In genomic region chr12:120536064-120536791, GRCh38 we compare ENCODE assay signal across 8 cellular contexts. TPM values are rescaled to one million over a fixed set of nuclear protein-coding genes. Genes with fewer than 3 reads are reported as not detected.
A peak's percentile ranks its signal among the peaks of the same experiment; 100 is the strongest.
DNase-seq lines count a peak whose midpoint lies in the region; ATAC-seq and TF ChIP-seq lines count a peak whose summit lies in the region.

No MANE protein-coding gene starts in this region.

- in situ Hi-C loops in GM23248 (cut with MboI) = no loop called here

- ATAC-seq in GM21390 (IDR thresholded peaks at IDR 0.05; ENCODE audit: unreplicated experiment) = no peak

- H3K79me2 ChIP-seq in GM23248 (ENCODE audit: insufficient read depth) = peaks cover 71% of the 10 kb centered on the region
- H3K79me2 ChIP-seq in smooth muscle cell (ENCODE audit: low read depth) = peaks cover 70% of the 10 kb centered on the region

- H3F3A ChIP-seq in GM23248 (ENCODE audit: insufficient read depth) = peaks cover 44% of the 10 kb centered on the region
- peaks cover 5% of the 10 kb centered on the region for H3F3A ChIP-seq in smooth muscle cell (ENCODE audit: low read depth)

- TF ChIP-seq CTCF in fibroblast of the aortic adventitia (IDR thresholded peaks at IDR 0.05; ENCODE audit: insufficient read depth, low read length) (no peak), smooth muscle cell (IDR thresholded peaks at IDR 0.05; ENCODE audit: borderline replicate concordance, insufficient read depth, poor library complexity, severe bottlenecking) (no peak)

- H3K4me3 ChIP-seq in GM23248 = peak overlapping the region; percentile 89
- peak overlapping the region; percentile 83 for H3K4me3 ChIP-seq in fibroblast of the aortic adventitia (ENCODE audit: low read depth, low read length)
- H3K4me3 ChIP-seq in smooth muscle cell = peak overlapping the region; percentile 96

- no peaks in the 10 kb centered on the region for H3K9me3 Mint-ChIP-seq in activated CD4-positive, alpha-beta T cell treated with anti-CD3 and anti-CD28 coated beads, Interleukin-2, amount 10 ng/mL, durations not matched to agents 24 days and 14 days

- H3K27ac ChIP-seq in GM23248 = no peak overlapping the region
- H3K27ac ChIP-seq in smooth muscle cell (ENCODE audit: low read depth) = no peak overlapping the region

- WGBS in GM23248 (ENCODE audit: low coverage in 1 of 2, low lambda C conversion rate in 2 of 2, missing lambda C conversion rate in 2 of 2), 2 experiments = 59 to 65% methylated on average over 13 of the region's 13 CpGs
- 79% methylated on average over 13 of the region's 13 CpGs for WGBS in smooth muscle cell (ENCODE audit: low lambda C conversion rate)

- H3K36me3 ChIP-seq in GM23248 (ENCODE audit: low read depth) (no peaks in the 10 kb centered on the region), smooth muscle cell (ENCODE audit: low read depth) (no peaks in the 10 kb centered on the region)

- intact Hi-C loops in activated CD4-positive, alpha-beta T cell treated with anti-CD3 and anti-CD28 coated beads, Interleukin-2, amount 10 ng/mL, durations not matched to agents 24 days and 14 days (cut with micrococcal nuclease) = loop anchor here (10.0 kb wide), 1 partner anchor 1259 kb away; the partner anchor contains the start of gene RHOF

- H3K4me1 ChIP-seq in GM23248 (ENCODE audit: insufficient read depth) (peaks cover 49% of the 10 kb centered on the region), smooth muscle cell (ENCODE audit: low read depth) (peaks cover 29% of the 10 kb centered on the region)

- peak overlapping the region; percentile 8 for H3K27ac Mint-ChIP-seq in activated CD4-positive, alpha-beta T cell treated with anti-CD3 and anti-CD28 coated beads, Interleukin-2, amount 10 ng/mL, durations not matched to agents 24 days and 14 days

- H3K9me3 ChIP-seq in GM23248 (ENCODE audit: low read depth) (no peaks in the 10 kb centered on the region), smooth muscle cell (replicated peaks; ENCODE audit: low read depth) (no peaks in the 10 kb centered on the region)

- peak overlapping the region; percentile 99 for H3K4me2 ChIP-seq in GM23248 (ENCODE audit: unreplicated experiment)
- H3K4me2 ChIP-seq in smooth muscle cell = peak overlapping the region; percentile 91

- no peaks in the 10 kb centered on the region for H3K27me3 ChIP-seq in GM23248 (replicated peaks; ENCODE audit: insufficient read depth)
- H3K27me3 ChIP-seq in smooth muscle cell (ENCODE audit: low read depth) = no peaks in the 10 kb centered on the region

- H3K36me3 Mint-ChIP-seq in activated CD4-positive, alpha-beta T cell treated with anti-CD3 and anti-CD28 coated beads, Interleukin-2, amount 10 ng/mL, durations not matched to agents 24 days and 14 days (ENCODE audit: low read depth) = peaks cover 46% of the 10 kb centered on the region

- H3K9ac ChIP-seq in GM23248 (peak overlapping the region; percentile 91), smooth muscle cell (ENCODE audit: low read depth) (peak overlapping the region; percentile 96)

- H2AFZ ChIP-seq in GM23248 (no peak overlapping the region), smooth muscle cell (ENCODE audit: low read depth) (no peak overlapping the region)

- H3K9me2 ChIP-seq in GM23248 (ENCODE audit: insufficient read depth) = no peaks in the 10 kb centered on the region

- H4K20me1 ChIP-seq in GM23248 (ENCODE audit: insufficient read depth) (peaks cover 40% of the 10 kb centered on the region), smooth muscle cell (ENCODE audit: low read depth) (peaks cover 66% of the 10 kb centered on the region)

- H3K27me3 Mint-ChIP-seq in activated CD4-positive, alpha-beta T cell treated with anti-CD3 and anti-CD28 coated beads, Interleukin-2, amount 10 ng/mL, durations not matched to agents 24 days and 14 days = no peaks in the 10 kb centered on the region

- H3K4me1 Mint-ChIP-seq in activated CD4-positive, alpha-beta T cell treated with anti-CD3 and anti-CD28 coated beads, Interleukin-2, amount 10 ng/mL, durations not matched to agents 24 days and 14 days = peaks cover 48% of the 10 kb centered on the region

- peak overlapping the region; percentile 96 for H3K4me3 Mint-ChIP-seq in activated CD4-positive, alpha-beta T cell treated with anti-CD3 and anti-CD28 coated beads, Interleukin-2, amount 10 ng/mL, durations not matched to agents 24 days and 14 days

- DNase-seq in GM23248 (no peak), fibroblast of the aortic adventitia (ENCODE audit: low read depth) (no peak), smooth muscle cell (lab: John Stamatoyannopoulos, UW; ENCODE audit: unreplicated experiment) (no peak), NCI-H1930 (lab: John Stamatoyannopoulos, UW) (no peak), glomerular visceral epithelial cell (ENCODE audit: extremely low spot score) (no peak), SIG-M5 treated with dmso at 0.1 percent for 504 hours (lab: John Stamatoyannopoulos, UW; ENCODE audit: unreplicated experiment) (no peak)
- DNase-seq in activated CD4-positive, alpha-beta T cell treated with anti-CD3 and anti-CD28 coated beads, Interleukin-2, amount 10 ng/mL, durations not matched to agents 24 days and 14 days = peak; percentile 79

RNA-seq across cellular contexts. Expression of gene RNF10, which starts 2.1 kb away (rescaled TPM):
- total RNA-seq in GM23248 (2014; rRNA removed; shearing (Covaris generic)) = 52.6 and 69.3 TPM in 2 replicates
- 114 and 130 TPM in 2 replicates for polyA plus RNA-seq in GM23248 (2016; fragmentation: Nextera tagmentation; extraction: Ambion mirVana)
- 153 and 160 TPM in 2 replicates for total RNA-seq in activated CD4-positive, alpha-beta T cell treated with anti-CD3 and anti-CD28 coated beads, Interleukin-2, amount 10 ng/mL, durations not matched to agents 24 days and 14 days
- total RNA-seq in fibroblast of the aortic adventitia (ENCODE audit: low replicate concordance) = 96.7 and 125 TPM in 2 replicates
- total RNA-seq in smooth muscle cell = 49.0 and 63.2 TPM in 2 replicates
- polyA plus RNA-seq in smooth muscle cell = 115 and 134 TPM in 2 replicates

RNA-seq across cellular contexts. Expression of gene COQ5, which starts 7.3 kb away (rescaled TPM):
- 32.6 and 33.0 TPM in 2 replicates for total RNA-seq in GM23248 (2014; rRNA removed; shearing (Covaris generic))
- 39.9 and 42.9 TPM in 2 replicates for polyA plus RNA-seq in GM23248 (2016; fragmentation: Nextera tagmentation; extraction: Ambion mirVana)
- total RNA-seq in activated CD4-positive, alpha-beta T cell treated with anti-CD3 and anti-CD28 coated beads, Interleukin-2, amount 10 ng/mL, durations not matched to agents 24 days and 14 days = 28.0 and 28.3 TPM in 2 replicates
- total RNA-seq in fibroblast of the aortic adventitia (ENCODE audit: low replicate concordance) = 26.1 and 29.6 TPM in 2 replicates
- total RNA-seq in smooth muscle cell = 32.5 and 34.7 TPM in 2 replicates
- 39.9 and 46.9 TPM in 2 replicates for polyA plus RNA-seq in smooth muscle cell

RNA-seq across cellular contexts. Expression of gene DYNLL1, which starts 40.3 kb away (rescaled TPM):
- total RNA-seq in GM23248 (2014; rRNA removed; shearing (Covaris generic)) = 301 and 340 TPM in 2 replicates
- polyA plus RNA-seq in GM23248 (2016; fragmentation: Nextera tagmentation; extraction: Ambion mirVana) (778 and 782 TPM in 2 replicates), smooth muscle cell (497 and 616 TPM in 2 replicates)
- total RNA-seq in activated CD4-positive, alpha-beta T cell treated with anti-CD3 and anti-CD28 coated beads, Interleukin-2, amount 10 ng/mL, durations not matched to agents 24 days and 14 days = 330 and 351 TPM in 2 replicates
- total RNA-seq in fibroblast of the aortic adventitia (ENCODE audit: low replicate concordance) (93.5 and 453 TPM in 2 replicates), smooth muscle cell (403 and 502 TPM in 2 replicates)

RNA-seq across cellular contexts. Expression of gene POP5, which starts 45.0 kb away (rescaled TPM):
- 20.1 and 38.9 TPM in 2 replicates for total RNA-seq in GM23248 (2014; rRNA removed; shearing (Covaris generic))
- polyA plus RNA-seq in GM23248 (2016; fragmentation: Nextera tagmentation; extraction: Ambion mirVana) (63.3 and 68.4 TPM in 2 replicates), smooth muscle cell (40.4 and 57.5 TPM in 2 replicates)
- 74.0 and 76.0 TPM in 2 replicates for total RNA-seq in activated CD4-positive, alpha-beta T cell treated with anti-CD3 and anti-CD28 coated beads, Interleukin-2, amount 10 ng/mL, durations not matched to agents 24 days and 14 days
- total RNA-seq in fibroblast of the aortic adventitia (ENCODE audit: low replicate concordance) (17.5 and 31.3 TPM in 2 replicates), smooth muscle cell (21.8 and 25.8 TPM in 2 replicates)
